In the genomic region with DNA sequence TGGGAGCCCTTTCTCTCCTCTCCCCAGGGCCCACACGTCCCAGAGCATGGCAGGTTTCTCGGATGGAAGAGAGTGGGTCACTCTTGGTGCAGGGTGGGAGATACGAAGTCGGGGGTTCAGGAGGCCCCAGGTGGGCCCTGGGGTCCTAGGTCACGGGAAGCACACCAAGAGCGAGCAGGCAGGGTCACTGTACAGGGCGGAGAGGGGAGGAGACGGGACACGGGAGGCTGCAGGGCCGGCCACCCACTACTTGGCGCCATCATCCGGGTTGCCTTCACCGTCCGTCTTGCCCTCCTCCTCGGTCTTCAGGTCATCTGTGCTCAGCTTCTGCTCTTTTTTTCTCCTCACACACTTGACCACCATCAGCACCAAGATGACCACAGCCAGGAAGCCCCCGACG, we compare ENCODE assay signal across 1 cellular context.
TF ChIP-seq lines count a peak whose summit lies in the region.

No MANE protein-coding gene starts in this region.

TF ChIP-seq in H1, 55 proteins besides CTCF, POLR2A, EP300 and RAD21:
- TF ChIP-seq CHD1 (IDR thresholded peaks at IDR 0.05; ENCODE audit: low read depth, low read length), result no peak
- no peak for TF ChIP-seq CEBPB (IDR thresholded peaks at IDR 0.05; ENCODE audit: low read depth, low read length)
- TF ChIP-seq RFX5 (IDR thresholded peaks at IDR 0.05; ENCODE audit: borderline replicate concordance, low read depth, low read length), result no peak
